20 cellular contexts compared by ENCODE assay signal in the genomic region with DNA sequence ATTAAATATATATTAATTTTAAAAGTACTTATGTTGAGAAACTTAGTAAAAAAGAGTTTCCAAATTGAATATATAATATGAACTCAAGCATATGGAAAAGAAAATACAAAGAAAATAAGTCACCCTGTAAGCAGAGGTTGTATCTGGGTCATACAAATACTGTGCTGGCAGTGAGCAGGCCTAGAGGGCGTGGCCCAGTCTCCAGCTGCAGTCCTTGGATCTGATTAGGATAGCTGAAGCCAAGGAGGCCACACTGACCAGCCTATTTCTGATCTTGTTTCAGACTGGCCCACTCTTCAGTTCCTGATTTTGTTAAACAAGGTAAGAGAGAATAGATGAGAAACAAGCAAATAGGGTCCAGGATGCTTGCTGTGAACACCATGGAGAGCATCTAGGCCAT.
DNase-seq lines count a peak whose midpoint lies in the region; ATAC-seq and TF ChIP-seq lines count a peak whose summit lies in the region.
"Had no signal": no experiment of that assay in that cellular context is flagged by ENCODE, and none has a peak within 500 bp of the region (broad histone marks: within the 10 kb centered on the region; RNA-seq: fewer than 3 reads in every experiment).

No MANE protein-coding gene starts in this region.

- H3K4me1 Mint-ChIP-seq in activated naive CD4-positive, alpha-beta T cell treated with anti-CD3 and anti-CD28 coated beads for 36 hours (ENCODE audit: low read depth) = no peaks in the 10 kb centered on the region
- no peaks in the 10 kb centered on the region for H3K4me1 Mint-ChIP-seq in endodermal cell

- H3K9ac ChIP-seq in adipocyte (ENCODE audit: low read length) = no peak overlapping the region
- no peak overlapping the region for H3K9ac ChIP-seq in endodermal cell (ENCODE audit: extremely low read depth, low read length, poor library complexity, severe bottlenecking)
- H3K9ac ChIP-seq: BLaER1 treated with 17β-estradiol and CSF1 and Interleukin-3, amounts not matched to agents 10 nM and 100 nM; KMS-11 had no signal

- WGBS in endodermal cell (ENCODE audit: insufficient coverage in 1 of 2, insufficient read length in 1 of 2), 2 experiments = 88 to 100% methylated on average over 1 of the region's 1 CpG

- DNase-seq in left cardiac atrium (peak; percentile 20), right atrium auricular region (ENCODE audit: low spot score) (no peak), adipocyte (ENCODE audit: low read depth) (peak; percentile 17), left lobe of liver (ENCODE audit: low spot score) (no peak), endodermal cell (no peak)
- no peak for DNase-seq in activated naive CD4-positive, alpha-beta T cell treated with anti-CD3 and anti-CD28 coated beads for 36 hours
- DNase-seq: Calu3; CD8-positive, alpha-beta T cell; GF-D8; HCEC 1CT; NCI-H1417 treated with DMSO at 0.1 percent for 48 hours; NCI-H187 treated with DMSO at 0.1 percent for 48 hours; NCI-H524; SHP77 treated with DMSO at 0.1 percent for 48 hours had no signal

- H3K27me3 ChIP-seq in right atrium auricular region (no peaks in the 10 kb centered on the region), adipocyte (replicated peaks; ENCODE audit: control insufficient read depth, insufficient read depth, low read length) (no peaks in the 10 kb centered on the region), endodermal cell (ENCODE audit: control insufficient read depth, insufficient read depth, low read length, poor library complexity, severe bottlenecking) (no peaks in the 10 kb centered on the region)
- H3K27me3 ChIP-seq: BLaER1 treated with 17β-estradiol and CSF1 and Interleukin-3, amounts not matched to agents 10 nM and 100 nM had no signal

- TF ChIP-seq CTCF in right atrium auricular region (IDR thresholded peaks at IDR 0.05) (no peak), endodermal cell (conservative IDR thresholded peaks at IDR 0.05) (no peak)

- intact Hi-C loops in left cardiac atrium (cut with DNase I) = no loop called here
- intact Hi-C loops in activated naive CD4-positive, alpha-beta T cell treated with anti-CD3 and anti-CD28 coated beads for 36 hours (cut with micrococcal nuclease) = no loop called here

- no peak overlapping the region for H3K27ac ChIP-seq in right atrium auricular region
- H3K27ac ChIP-seq in endodermal cell (ENCODE audit: low read depth, low read length) = no peak overlapping the region
- H3K27ac ChIP-seq: A549; BLaER1 treated with 17β-estradiol and CSF1 and Interleukin-3, amounts not matched to agents 10 nM and 100 nM; HL-60; KMS-11 had no signal

- H3K27ac Mint-ChIP-seq in activated naive CD4-positive, alpha-beta T cell treated with anti-CD3 and anti-CD28 coated beads for 36 hours = no peak overlapping the region
- H3K27ac Mint-ChIP-seq in endodermal cell = no peak overlapping the region
- H3K27ac Mint-ChIP-seq: CD8-positive, alpha-beta T cell; GM23338 had no signal

- peaks cover 8 to 36% of the 10 kb centered on the region in 2 donors for H3K9me3 ChIP-seq in right atrium auricular region
- H3K9me3 ChIP-seq in adipocyte (ENCODE audit: control insufficient read depth, low read length) = peaks cover 17% of the 10 kb centered on the region
- H3K9me3 ChIP-seq in endodermal cell (ENCODE audit: control insufficient read depth, low read length) = peaks cover 31% of the 10 kb centered on the region
- H3K9me3 ChIP-seq: A549 had no signal

- CTCF ChIA-PET in activated naive CD4-positive, alpha-beta T cell treated with anti-CD3 and anti-CD28 coated beads for 36 hours (lab: Charles Lee) = no interaction called here

- H3K36me3 Mint-ChIP-seq in activated naive CD4-positive, alpha-beta T cell treated with anti-CD3 and anti-CD28 coated beads for 36 hours (ENCODE audit: low read depth) = no peaks in the 10 kb centered on the region
- peaks cover 8% of the 10 kb centered on the region for H3K36me3 Mint-ChIP-seq in endodermal cell (ENCODE audit: low read depth)
- H3K36me3 Mint-ChIP-seq: CD8-positive, alpha-beta T cell had no signal

- ATAC-seq in left cardiac atrium (peak in 1 of 2 donors; percentile 77), left lobe of liver (peak; percentile 38), SK-N-SH treated with all-trans-retinoic acid at 6 μM for 48 hours (no peak)
- ATAC-seq: A549; CD8-positive, alpha-beta T cell had no signal

- H3K9me3 Mint-ChIP-seq in activated naive CD4-positive, alpha-beta T cell treated with anti-CD3 and anti-CD28 coated beads for 36 hours = peaks cover 27% of the 10 kb centered on the region
- peaks cover 34% of the 10 kb centered on the region for H3K9me3 Mint-ChIP-seq in endodermal cell

- no peaks in the 10 kb centered on the region for H3K36me3 ChIP-seq in right atrium auricular region
- H3K36me3 ChIP-seq in adipocyte (ENCODE audit: control insufficient read depth, insufficient read depth, low read length, severe bottlenecking) = no peaks in the 10 kb centered on the region
- no peaks in the 10 kb centered on the region for H3K36me3 ChIP-seq in endodermal cell (ENCODE audit: control insufficient read depth, insufficient read depth, low read length)
- H3K36me3 ChIP-seq: BLaER1 treated with 17β-estradiol and CSF1 and Interleukin-3, amounts not matched to agents 10 nM and 100 nM had no signal

- H3K27me3 Mint-ChIP-seq in activated naive CD4-positive, alpha-beta T cell treated with anti-CD3 and anti-CD28 coated beads for 36 hours (ENCODE audit: low read depth) = no peaks in the 10 kb centered on the region
- H3K27me3 Mint-ChIP-seq in endodermal cell (ENCODE audit: insufficient read depth) = no peaks in the 10 kb centered on the region

- H3K4me1 ChIP-seq in right atrium auricular region (no peaks in the 10 kb centered on the region), adipocyte (ENCODE audit: control insufficient read depth, insufficient read depth, low read length) (no peaks in the 10 kb centered on the region), endodermal cell (ENCODE audit: control insufficient read depth, insufficient read depth, low read length) (no peaks in the 10 kb centered on the region)
- H3K4me1 ChIP-seq: A549; BLaER1 treated with 17β-estradiol and CSF1 and Interleukin-3, amounts not matched to agents 10 nM and 100 nM had no signal

- H3K4me3 ChIP-seq in right atrium auricular region (no peak overlapping the region), adipocyte (ENCODE audit: low read length) (no peak overlapping the region), endodermal cell (ENCODE audit: low read length) (no peak overlapping the region)
- H3K4me3 ChIP-seq: A549; BLaER1 treated with 17β-estradiol and CSF1 and Interleukin-3, amounts not matched to agents 10 nM and 100 nM; GM23338 had no signal

- H3K4me3 Mint-ChIP-seq in activated naive CD4-positive, alpha-beta T cell treated with anti-CD3 and anti-CD28 coated beads for 36 hours = no peak overlapping the region
- no peak overlapping the region for H3K4me3 Mint-ChIP-seq in endodermal cell
- H3K4me3 Mint-ChIP-seq: CD8-positive, alpha-beta T cell; GM23338 had no signal

TF ChIP-seq in SK-N-SH treated with all-trans-retinoic acid at 6 μM for 48 hours, 23 proteins besides CTCF, POLR2A, EP300 and RAD21 (continues in another document):
- TF ChIP-seq ZC3H10 (CRISPR knock-in tag; IDR thresholded peaks at IDR 0.05) (no peak), ESRRG (CRISPR knock-in tag; IDR thresholded peaks at IDR 0.05) (no peak), ARNTL (CRISPR knock-in tag; IDR thresholded peaks at IDR 0.05; ENCODE audit: borderline replicate concordance, low read depth) (no peak), ZFP3 (CRISPR knock-in tag; IDR thresholded peaks at IDR 0.05) (no peak), RARB (CRISPR knock-in tag; IDR thresholded peaks at IDR 0.05) (no peak), ZNF8 (CRISPR knock-in tag; IDR thresholded peaks at IDR 0.05) (no peak), TOX (CRISPR knock-in tag; IDR thresholded peaks at IDR 0.05; ENCODE audit: borderline replicate concordance) (no peak), POU6F1 (CRISPR knock-in tag; IDR thresholded peaks at IDR 0.05; ENCODE audit: borderline replicate concordance, low read depth) (no peak), TCF4 (CRISPR knock-in tag; IDR thresholded peaks at IDR 0.05; ENCODE audit: borderline replicate concordance) (no peak), ISL1 (CRISPR knock-in tag; IDR thresholded peaks at IDR 0.05) (no peak)
- TF ChIP-seq, protein P1, sequence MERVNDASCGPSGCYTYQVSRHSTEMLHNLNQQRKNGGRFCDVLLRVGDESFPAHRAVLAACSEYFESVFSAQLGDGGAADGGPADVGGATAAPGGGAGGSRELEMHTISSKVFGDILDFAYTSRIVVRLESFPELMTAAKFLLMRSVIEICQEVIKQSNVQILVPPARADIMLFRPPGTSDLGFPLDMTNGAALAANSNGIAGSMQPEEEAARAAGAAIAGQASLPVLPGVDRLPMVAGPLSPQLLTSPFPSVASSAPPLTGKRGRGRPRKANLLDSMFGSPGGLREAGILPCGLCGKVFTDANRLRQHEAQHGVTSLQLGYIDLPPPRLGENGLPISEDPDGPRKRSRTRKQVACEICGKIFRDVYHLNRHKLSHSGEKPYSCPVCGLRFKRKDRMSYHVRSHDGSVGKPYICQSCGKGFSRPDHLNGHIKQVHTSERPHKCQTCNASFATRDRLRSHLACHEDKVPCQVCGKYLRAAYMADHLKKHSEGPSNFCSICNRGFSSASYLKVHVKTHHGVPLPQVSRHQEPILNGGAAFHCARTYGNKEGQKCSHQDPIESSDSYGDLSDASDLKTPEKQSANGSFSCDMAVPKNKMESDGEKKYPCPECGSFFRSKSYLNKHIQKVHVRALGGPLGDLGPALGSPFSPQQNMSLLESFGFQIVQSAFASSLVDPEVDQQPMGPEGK (CRISPR knock-in tag; IDR thresholded peaks at IDR 0.05; ENCODE audit: borderline replicate concordance) = no peak

Comparison
In these comparisons a context has a peak if more than half of its experiments do, and no peak if none do; other contexts are left out.
1. DNase-seq: peak in left cardiac atrium (single experiment) and adipocyte (single experiment); none in right atrium auricular region (single experiment), left lobe of liver (single experiment), activated naive CD4-positive, alpha-beta T cell treated with anti-CD3 and anti-CD28 coated beads for 36 hours (single experiment) and endodermal cell (single experiment).